18 cellular contexts compared by ENCODE assay signal in the genomic region with DNA sequence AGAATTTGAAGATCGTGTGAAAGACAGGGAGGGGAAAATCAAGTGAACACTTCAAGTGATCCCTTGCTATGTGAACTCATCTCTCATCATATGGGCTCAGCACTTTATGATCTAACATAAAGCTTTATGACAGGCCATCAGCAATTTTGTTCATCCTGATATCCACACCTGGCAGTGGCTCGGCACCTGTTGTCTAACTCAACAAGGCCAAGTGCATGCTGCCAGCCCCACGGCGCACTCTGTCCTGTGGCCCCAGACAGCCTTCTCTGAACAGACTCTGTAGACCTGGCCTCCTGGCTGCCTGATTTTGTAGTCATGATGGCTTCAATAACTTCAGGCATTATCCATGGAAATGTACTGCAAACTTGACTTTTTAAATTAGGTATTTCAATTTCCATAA.
"Had no signal": no experiment of that assay in that cellular context is flagged by ENCODE, and none has a peak within 500 bp of the region (broad histone marks: within the 10 kb centered on the region; RNA-seq: fewer than 3 reads in every experiment).

No MANE protein-coding gene starts in this region.

- H3K4me3 ChIP-seq: left lung, lung, spleen, tibial artery had no signal

- H3K27ac ChIP-seq: left lung, spleen, tibial artery had no signal

- H3K9me3 ChIP-seq: left lung, spleen, tibial artery had no signal

- H3K27me3 ChIP-seq: left lung, spleen, tibial artery had no signal

- DNase-seq: activated CD4-positive, alpha-beta memory T cell treated with anti-CD3 and anti-CD28 coated beads, Interleukin-2, amount 10 ng/mL, durations not matched to agents 7 days and 5 days; activated CD4-positive, alpha-beta T cell treated with anti-CD3 and anti-CD28 coated beads, Interleukin-2, amount 10 ng/mL, durations not matched to agents 24 days and 14 days; activated effector memory CD4-positive, alpha-beta T cell treated with anti-CD3 and anti-CD28 coated beads, Interleukin-2, amount 50 U/mL, for 16 hours; activated naive CD4-positive, alpha-beta T cell treated with anti-CD3 and anti-CD28 coated beads, Interleukin-2, amount 50 U/mL, for 16 hours; activated naive CD8-positive, alpha-beta T cell treated with anti-CD3 and anti-CD28 coated beads, Interleukin-2, amount 50 U/mL, for 24 hours; activated T-cell treated with anti-CD3 and anti-CD28 coated beads, Interleukin-2, amount 50 U/mL, for 72 hours; effector CD4-positive, alpha-beta T cell; erythroblast; foreskin fibroblast; immature natural killer cell; natural killer cell; spleen; stimulated activated CD4-positive, alpha-beta T cell treated with anti-CD3 and anti-CD28 coated beads, Interleukin-4, amount 100 ng/mL, for 1 hour; stimulated activated naive CD8-positive, alpha-beta T cell treated with anti-CD3 and anti-CD28 coated beads, Interleukin-15, Interleukin-2, amounts not matched to agents 100 U/mL and 50 U/mL, for 24 hours; tibial artery had no signal

- ATAC-seq: activated CD4-positive, CD25-positive, alpha-beta regulatory T cell treated with anti-CD3 and anti-CD28 coated beads, Interleukin-2, amount 50 U/mL, for 24 hours; activated naive CD8-positive, alpha-beta T cell treated with anti-CD3 and anti-CD28 coated beads, Interleukin-2, amount 50 U/mL, for 24 hours; activated T-cell treated with anti-CD3 and anti-CD28 coated beads, Interleukin-2, amount 50 U/mL, for 72 hours; left lung; natural killer cell; stimulated activated naive CD8-positive, alpha-beta T cell treated with anti-CD3 and anti-CD28 coated beads, Interleukin-15, Interleukin-2, amounts not matched to agents 100 U/mL and 50 U/mL, for 24 hours had no signal
